Comparison of ENCODE assay signal across 24 cellular contexts in genomic region chr16:4709481-4709880, GRCh38. TPM values are rescaled to one million over a fixed set of nuclear protein-coding genes. Genes with fewer than 3 reads are reported as not detected.
"Had no signal": no experiment of that assay in that cellular context is flagged by ENCODE, and none has a peak within 500 bp of the region (broad histone marks: within the 10 kb centered on the region; RNA-seq: fewer than 3 reads in every experiment).

No MANE protein-coding gene starts in this region.

- H3K4me1 Mint-ChIP-seq: activated B cell treated with CpG ODN at 0.5 μM for 24 hours, T-cell had no signal

- H3K4me1 ChIP-seq: ascending aorta, breast epithelium, gastrocnemius medialis, tibial artery had no signal

- H3K4me3 Mint-ChIP-seq: activated B cell treated with CpG ODN at 0.5 μM for 24 hours; activated CD4-positive, alpha-beta memory T cell treated with anti-CD3 and anti-CD28 coated beads for 36 hours; activated naive CD4-positive, alpha-beta T cell treated with anti-CD3 and anti-CD28 coated beads for 36 hours; dendritic cell treated with granulocyte-macrophage colony-stimulating factor and Interleukin-4, amounts not matched to agents 40 ng/mL and 50 ng/mL, for 4 days; T-cell had no signal

- H3K9me3 ChIP-seq: ascending aorta, breast epithelium, esophagus squamous epithelium, gastrocnemius medialis, tibial artery had no signal

- H3K9me3 Mint-ChIP-seq: activated B cell treated with CpG ODN at 0.5 μM for 24 hours; activated CD4-positive, alpha-beta memory T cell treated with anti-CD3 and anti-CD28 coated beads for 36 hours; activated naive CD4-positive, alpha-beta T cell treated with anti-CD3 and anti-CD28 coated beads for 36 hours; activated T-helper 2 cell treated with anti-CD3 and anti-CD28 coated beads, Interferon-gamma antibody, Interleukin-2, Interleukin-4, amounts not matched to agents 10 μg/mL and 5 μg/mL and 100 μg/mL, durations not matched to agents 14 hours and 24 hours and 36 hours; dendritic cell treated with granulocyte-macrophage colony-stimulating factor and Interleukin-4, amounts not matched to agents 40 ng/mL and 50 ng/mL, for 4 days; T-cell had no signal

- ATAC-seq: gastrocnemius medialis; left lobe of liver; stimulated activated naive CD8-positive, alpha-beta T cell treated with anti-CD3 and anti-CD28 coated beads, Interleukin-15, Interleukin-2, amounts not matched to agents 100 U/mL and 50 U/mL, for 24 hours; T-cell had no signal

- H3K27me3 ChIP-seq: ascending aorta, breast epithelium, esophagus squamous epithelium, gastrocnemius medialis, tibial artery had no signal

- H3K4me3 ChIP-seq: ascending aorta, breast epithelium, esophagus squamous epithelium, gastrocnemius medialis, tibial artery had no signal

- H3K27ac Mint-ChIP-seq: activated B cell treated with CpG ODN at 0.5 μM for 24 hours; activated CD4-positive, alpha-beta memory T cell treated with anti-CD3 and anti-CD28 coated beads for 36 hours; activated naive CD4-positive, alpha-beta T cell treated with anti-CD3 and anti-CD28 coated beads for 36 hours; activated T-helper 2 cell treated with anti-CD3 and anti-CD28 coated beads, Interferon-gamma antibody, Interleukin-2, Interleukin-4, amounts not matched to agents 10 μg/mL and 5 μg/mL and 100 μg/mL, durations not matched to agents 14 hours and 24 hours and 36 hours; dendritic cell treated with granulocyte-macrophage colony-stimulating factor and Interleukin-4, amounts not matched to agents 40 ng/mL and 50 ng/mL, for 4 days; T-cell had no signal

- H3K27me3 Mint-ChIP-seq: activated B cell treated with CpG ODN at 0.5 μM for 24 hours; activated CD4-positive, alpha-beta memory T cell treated with anti-CD3 and anti-CD28 coated beads for 36 hours; dendritic cell treated with granulocyte-macrophage colony-stimulating factor and Interleukin-4, amounts not matched to agents 40 ng/mL and 50 ng/mL, for 4 days; T-cell had no signal

- DNase-seq: activated B cell treated with CpG ODN at 0.5 μM for 24 hours; activated CD4-positive, alpha-beta memory T cell treated with anti-CD3 and anti-CD28 coated beads for 36 hours; activated CD4-positive, alpha-beta T cell treated with anti-CD3 and anti-CD28 coated beads for 4 hours; activated naive CD4-positive, alpha-beta T cell treated with anti-CD3 and anti-CD28 coated beads for 36 hours; activated T-cell treated with anti-CD3 and anti-CD28 coated beads for 4 hours; cerebellar nuclear complex; effector CD8-positive, alpha-beta T cell; esophagus squamous epithelium; gastrocnemius medialis; head of caudate nucleus; occipital lobe; retina; stimulated activated CD4-positive, alpha-beta T cell treated with anti-CD3 and anti-CD28 coated beads, Interleukin-12 subunit alpha, Interleukin-12 subunit beta, amount 100 ng/mL, for 4 hours; stimulated activated CD4-positive, alpha-beta T cell treated with anti-CD3 and anti-CD28 coated beads, Interleukin-1b, Interleukin-23, amount 100 ng/mL, for 48 hours; stimulated activated naive CD8-positive, alpha-beta T cell treated with anti-CD3 and anti-CD28 coated beads, Interleukin-15, Interleukin-2, amounts not matched to agents 100 U/mL and 50 U/mL, for 24 hours; substantia nigra; T-cell; T-helper 9 cell; tibial artery had no signal

- H3K27ac ChIP-seq: ascending aorta, breast epithelium, esophagus squamous epithelium, gastrocnemius medialis, tibial artery had no signal

RNA-seq across cellular contexts. Expression of gene DNAAF8, which starts 24.9 kb away (rescaled TPM):
- total RNA-seq: ascending aorta had no signal
